Comparison of ENCODE assay signal across 17 cellular contexts in the genomic region with DNA sequence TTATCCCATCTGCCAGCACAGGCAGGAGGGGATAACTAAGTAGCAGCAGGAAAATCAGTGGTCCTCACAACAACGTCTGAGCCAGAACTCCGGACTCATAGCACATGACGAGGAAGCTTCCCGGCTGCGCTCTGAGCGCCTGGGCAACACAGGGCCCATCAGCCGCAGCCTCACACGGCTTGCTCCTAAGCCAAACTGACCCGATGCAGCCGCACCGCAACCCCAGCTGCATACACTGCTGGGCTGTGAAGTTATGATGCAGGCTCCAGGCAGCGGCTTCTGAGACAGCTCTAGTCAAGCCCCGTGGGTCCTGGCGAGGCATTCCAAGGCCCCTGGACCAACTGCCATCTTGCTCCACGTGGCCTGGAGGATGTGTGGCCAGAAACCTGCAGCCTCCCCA.
"Had no signal": no experiment of that assay in that cellular context is flagged by ENCODE, and none has a peak within 500 bp of the region (broad histone marks: within the 10 kb centered on the region; RNA-seq: fewer than 3 reads in every experiment).

No MANE protein-coding gene starts in this region.

- H3K4me1 ChIP-seq: foreskin keratinocyte had no signal

- H3K27me3 ChIP-seq: foreskin keratinocyte, upper lobe of right lung had no signal

- ATAC-seq: activated CD4-positive, alpha-beta T cell treated with anti-CD3 and anti-CD28 coated beads for 36 hours; foreskin keratinocyte; stimulated activated naive CD8-positive, alpha-beta T cell treated with anti-CD3 and anti-CD28 coated beads, Interleukin-15, Interleukin-2, amounts not matched to agents 100 U/mL and 50 U/mL, for 24 hours; upper lobe of right lung had no signal

- H3K27ac ChIP-seq: foreskin keratinocyte, left ventricle myocardium inferior, upper lobe of right lung had no signal

- DNase-seq: activated B cell treated with CpG ODN at 0.5 μM for 24 hours; activated CD4-positive, alpha-beta T cell treated with anti-CD3 and anti-CD28 coated beads for 36 hours; activated CD4-positive, alpha-beta T cell treated with anti-CD3 and anti-CD28 coated beads, Interleukin-2, amount 50 U/mL, for 4 hours; activated CD8-positive, alpha-beta memory T cell treated with anti-CD3 and anti-CD28 coated beads for 24 hours; activated naive CD4-positive, alpha-beta T cell treated with Interleukin-2 at 50 U/mL for 16 hours; activated naive CD8-positive, alpha-beta T cell treated with anti-CD3 and anti-CD28 coated beads, Interleukin-2, amount 10 ng/mL, durations not matched to agents 7 days and 5 days; activated T-cell treated with anti-CD3 and anti-CD28 coated beads, Interleukin-2, amount 50 U/mL, for 48 hours; effector CD8-positive, alpha-beta T cell; foreskin keratinocyte; kidney glomerular epithelial cell; left ventricle myocardium inferior; mammary epithelial cell; occipital lobe; stimulated activated CD4-positive, alpha-beta T cell treated with anti-CD3 and anti-CD28 coated beads, Interleukin-4, amount 100 ng/mL, for 24 hours; stimulated activated naive CD8-positive, alpha-beta T cell treated with anti-CD3 and anti-CD28 coated beads, Interleukin-15, Interleukin-2, amounts not matched to agents 100 U/mL and 50 U/mL, for 24 hours; T1000; upper lobe of right lung had no signal

- H3K4me3 ChIP-seq: left ventricle myocardium inferior, upper lobe of right lung had no signal

- H3K9me3 ChIP-seq: left ventricle myocardium inferior, upper lobe of right lung had no signal
